In the genomic region with DNA sequence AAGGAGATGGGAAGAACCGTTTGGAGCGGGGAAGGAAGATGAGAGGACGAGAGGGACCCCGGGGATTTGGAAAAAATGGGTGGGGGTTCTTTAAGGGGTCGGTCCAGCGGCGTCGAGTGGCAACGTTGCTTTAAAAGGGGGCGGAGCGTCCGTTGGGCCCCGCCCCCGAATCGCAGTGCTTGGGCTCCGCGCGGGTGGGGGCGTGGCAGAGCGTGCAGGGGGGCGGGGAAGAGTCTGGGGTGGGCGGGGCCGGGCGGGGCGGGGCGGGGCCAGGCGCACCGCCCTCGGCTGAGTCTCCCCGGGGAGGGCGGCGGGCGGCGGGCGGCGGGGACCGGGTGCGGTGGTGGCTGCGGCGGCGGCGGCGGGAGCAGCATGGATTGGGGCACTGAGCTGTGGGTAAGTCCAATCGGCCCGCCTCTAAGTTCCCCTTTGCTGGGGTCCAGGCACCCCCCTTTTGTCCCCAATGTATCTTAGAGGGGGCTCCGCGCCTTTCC, we compare ENCODE assay signal across 8 cellular contexts. TPM values are rescaled to one million over a fixed set of nuclear protein-coding genes. Genes with fewer than 3 reads are reported as not detected.
DNase-seq lines count a peak whose midpoint lies in the region; ATAC-seq and TF ChIP-seq lines count a peak whose summit lies in the region.

TSS of gene TRIP10 (plus strand) at position 291 of the 494 bp plus-strand sequence. CDS start at position 373, 82 bp downstream.

- ATAC-seq in HG03280 (IDR thresholded peaks at IDR 0.05; ENCODE audit: unreplicated experiment), result no peak
- no peak for ATAC-seq in GM21717 (IDR thresholded peaks at IDR 0.05; ENCODE audit: unreplicated experiment)

- DNase-seq in GM12865 (ENCODE audit: low read depth) (peak; percentile 89), NCI-H2196 (lab: John Stamatoyannopoulos, UW; ENCODE audit: unreplicated experiment) (peak; percentile 81), choroid plexus epithelial cell (ENCODE audit: low read depth) (peak; percentile 85), kidney epithelial cell (ENCODE audit: low read depth) (no peak)
- peak; percentile 76 to 82 for DNase-seq in activated CD4-positive, alpha-beta T cell treated with anti-CD3 and anti-CD28 coated beads for 4 hours
- peak; percentile 73 to 75 for DNase-seq in stimulated activated CD4-positive, alpha-beta T cell treated with anti-CD3 and anti-CD28 coated beads, Interleukin-15, amount 100 ng/mL, for 1 hour (ENCODE audit: low read depth in 1 of 2, low spot score in 1 of 2)

- TF ChIP-seq CTCF in GM12865 (IDR thresholded peaks at IDR 0.05; ENCODE audit: insufficient read depth, low read depth, low read length, missing control alignments), result no peak
- TF ChIP-seq CTCF in choroid plexus epithelial cell (conservative IDR thresholded peaks at IDR 0.05; ENCODE audit: low read depth, low read length), result no peak
- no peak for TF ChIP-seq CTCF in kidney epithelial cell (IDR thresholded peaks at IDR 0.05; ENCODE audit: insufficient read depth, low read length, poor library complexity, severe bottlenecking)

- peak within 1 kb of the TSS; percentile 96 for H3K4me3 ChIP-seq in GM12865 (ENCODE audit: low read depth, low read length)
- peak within 1 kb of the TSS; percentile 84 for H3K4me3 ChIP-seq in choroid plexus epithelial cell (ENCODE audit: low read depth, low read length)
- H3K4me3 ChIP-seq in kidney epithelial cell (ENCODE audit: low read depth, low read length), result peak within 1 kb of the TSS; percentile 90

- no peaks in the 10 kb centered on the region for H3K27me3 ChIP-seq in kidney epithelial cell (ENCODE audit: control insufficient read depth, insufficient read depth, low read length)

- peaks cover 4% of the 10 kb centered on the region for H3K36me3 ChIP-seq in kidney epithelial cell (ENCODE audit: control insufficient read depth, insufficient read depth, low read length)

RNA-seq across cellular contexts. Expression of gene TRIP10, which starts in this region (rescaled TPM):
- total RNA-seq in kidney epithelial cell, result 31.2 and 35.2 TPM in 2 replicates
